In the genomic region with DNA sequence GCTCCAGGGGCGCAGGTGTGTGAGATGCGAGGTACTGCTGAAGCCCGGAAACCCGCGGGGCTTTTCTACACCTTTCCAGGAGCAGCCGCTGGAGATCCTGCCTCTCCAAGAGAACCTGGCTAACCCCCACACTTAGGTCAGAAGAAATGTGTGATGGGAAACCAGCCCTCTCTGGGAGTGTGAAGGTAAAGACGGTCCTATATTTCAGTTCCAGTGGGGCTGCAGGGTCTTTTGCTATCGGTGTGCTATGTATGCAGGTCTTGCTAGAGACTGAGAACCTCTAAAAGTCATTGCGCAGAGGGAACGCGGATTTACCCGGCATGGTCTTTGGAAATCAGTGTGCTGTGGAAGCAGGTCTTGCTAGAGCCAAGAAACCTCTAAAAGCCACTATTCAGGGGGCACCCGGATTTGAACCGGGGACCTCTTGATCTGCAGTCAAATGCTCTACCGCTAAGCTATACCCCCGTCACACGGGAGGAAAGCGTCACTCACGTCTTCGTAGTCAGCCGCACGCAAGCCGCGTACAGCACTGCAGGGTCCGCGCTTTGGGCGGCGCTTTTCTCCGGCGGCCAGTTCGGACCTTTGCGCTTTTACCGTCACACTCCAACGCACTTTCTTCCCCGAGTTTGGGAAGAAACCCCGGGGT, we compare ENCODE assay signal across 1 cellular context.
TF ChIP-seq lines count a peak whose summit lies in the region.

No MANE protein-coding gene starts in this region.

TF ChIP-seq in WTC11, 78 proteins besides CTCF, POLR2A, EP300 and RAD21 (continued from another document):
- TF ChIP-seq, protein P1, sequence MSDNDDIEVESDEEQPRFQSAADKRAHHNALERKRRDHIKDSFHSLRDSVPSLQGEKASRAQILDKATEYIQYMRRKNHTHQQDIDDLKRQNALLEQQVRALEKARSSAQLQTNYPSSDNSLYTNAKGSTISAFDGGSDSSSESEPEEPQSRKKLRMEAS (CRISPR knock-in tag; IDR thresholded peaks at IDR 0.05), result peak; percentile 63; the same call in 1 of the 2 replicates
- TF ChIP-seq ZNF423 (CRISPR knock-in tag; IDR thresholded peaks at IDR 0.05) (0 out of 2 replicates have a peak, but pooled peaks have one; percentile 43), ZNF317 (CRISPR knock-in tag; IDR thresholded peaks at IDR 0.05; ENCODE audit: borderline replicate concordance, low read depth) (0 out of 2 replicates have a peak, but pooled peaks have one; percentile 51), ZBTB21 (CRISPR knock-in tag; IDR thresholded peaks at IDR 0.05; ENCODE audit: borderline replicate concordance) (peak; percentile 93), OVOL2 (CRISPR knock-in tag; IDR thresholded peaks at IDR 0.05; ENCODE audit: borderline replicate concordance) (no peak), CREM (CRISPR knock-in tag; IDR thresholded peaks at IDR 0.05) (peak; percentile 74), EMX1 (CRISPR knock-in tag; IDR thresholded peaks at IDR 0.05) (peak; percentile 94), TCF7 (CRISPR knock-in tag; IDR thresholded peaks at IDR 0.05; ENCODE audit: low read depth) (no peak), NFYB (CRISPR knock-in tag; conservative IDR thresholded peaks at IDR 0.05; ENCODE audit: low read depth) (no peak)
- TF ChIP-seq, protein P2, sequence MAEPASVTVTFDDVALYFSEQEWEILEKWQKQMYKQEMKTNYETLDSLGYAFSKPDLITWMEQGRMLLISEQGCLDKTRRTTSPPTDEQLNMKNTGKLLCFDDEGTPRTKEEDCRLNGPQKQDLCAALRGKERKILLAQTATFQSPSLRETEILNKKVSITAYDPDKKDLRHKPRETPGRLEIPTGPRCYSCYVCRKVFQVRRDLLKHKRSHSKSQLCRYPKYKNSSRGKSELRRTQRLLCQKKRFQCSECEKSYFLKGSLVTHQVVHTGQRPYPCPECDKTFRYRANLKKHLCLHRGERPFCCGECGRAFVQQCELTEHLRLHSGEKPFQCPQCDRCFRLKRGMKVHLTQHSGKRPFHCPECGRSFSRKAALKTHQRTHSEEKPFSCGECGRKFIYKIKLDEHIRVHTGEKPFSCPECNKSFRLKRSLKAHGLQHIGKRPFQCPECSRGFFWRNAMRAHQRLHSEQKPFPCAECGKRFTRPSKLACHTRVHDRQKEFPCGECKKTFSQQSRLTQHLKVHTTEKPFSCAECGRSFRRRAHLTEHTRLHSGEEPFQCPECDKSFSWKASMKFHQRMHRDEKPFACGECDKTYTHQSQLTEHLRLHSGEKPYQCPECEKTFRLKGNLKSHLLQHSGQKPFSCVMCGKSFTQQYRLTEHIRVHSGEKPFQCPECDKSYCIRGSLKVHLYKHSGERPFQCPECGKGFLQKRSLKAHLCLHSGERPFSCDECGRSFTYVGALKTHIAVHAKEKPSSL (CRISPR knock-in tag; conservative IDR thresholded peaks at IDR 0.05), result peak; percentile 62
- TF ChIP-seq, protein P3, sequence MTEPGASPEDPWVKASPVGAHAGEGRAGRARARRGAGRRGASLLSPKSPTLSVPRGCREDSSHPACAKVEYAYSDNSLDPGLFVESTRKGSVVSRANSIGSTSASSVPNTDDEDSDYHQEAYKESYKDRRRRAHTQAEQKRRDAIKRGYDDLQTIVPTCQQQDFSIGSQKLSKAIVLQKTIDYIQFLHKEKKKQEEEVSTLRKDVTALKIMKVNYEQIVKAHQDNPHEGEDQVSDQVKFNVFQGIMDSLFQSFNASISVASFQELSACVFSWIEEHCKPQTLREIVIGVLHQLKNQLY (CRISPR knock-in tag; IDR thresholded peaks at IDR 0.05), result peak; percentile 72; the same call in 1 of the 2 replicates
